ENCODE assay signal across 32 cellular contexts in genomic region chr13:45713106-45713690, GRCh38. TPM values are rescaled to one million over a fixed set of nuclear protein-coding genes. Genes with fewer than 3 reads are reported as not detected.
"Had no signal": no experiment of that assay in that cellular context is flagged by ENCODE, and none has a peak within 500 bp of the region (broad histone marks: within the 10 kb centered on the region; RNA-seq: fewer than 3 reads in every experiment).

No MANE protein-coding gene starts in this region.

- DNase-seq: activated CD4-positive, alpha-beta memory T cell treated with anti-CD3 and anti-CD28 coated beads for 36 hours; activated CD4-positive, alpha-beta T cell treated with anti-CD3 and anti-CD28 coated beads for 48 hours; activated CD8-positive, alpha-beta T cell treated with anti-CD3 and anti-CD28 coated beads, Interleukin-2, amount 10 ng/mL, durations not matched to agents 7 days and 5 days; activated effector memory CD4-positive, alpha-beta T cell treated with Interleukin-2 at 50 U/mL for 16 hours; activated gamma-delta T cell treated with Interleukin-2 at 50 U/mL for 16 hours; activated naive CD4-positive, alpha-beta T cell treated with anti-CD3 and anti-CD28 coated beads, Interleukin-2, amount 50 U/mL, for 16 hours; activated naive CD4-positive, alpha-beta T cell treated with Interleukin-2 at 50 U/mL for 16 hours; activated T-cell treated with anti-CD3 and anti-CD28 coated beads, Interleukin-2, amount 50 U/mL, for 4 hours; amniotic stem cell; anterior cingulate cortex; body of pancreas; caudate nucleus; cortex of kidney; dermis blood vessel endothelial cell; effector CD8-positive, alpha-beta T cell; esophagus squamous epithelium; foreskin melanocyte; heart right ventricle; T-helper 2 cell had no signal

- H3K27ac ChIP-seq: body of pancreas, epithelial cell of prostate, esophagus squamous epithelium, gastroesophageal sphincter, heart right ventricle had no signal

- H3K4me3 Mint-ChIP-seq: activated CD4-positive, alpha-beta memory T cell treated with anti-CD3 and anti-CD28 coated beads for 36 hours; activated CD8-positive, alpha-beta T cell treated with anti-CD3 and anti-CD28 coated beads, Interleukin-2, amount 10 ng/mL, durations not matched to agents 7 days and 5 days; activated naive CD8-positive, alpha-beta T cell; activated T-cell treated with anti-CD3 and anti-CD28 coated beads, Interleukin-2, amount 50 U/mL, for 4 hours; activated T-helper 17 cell treated with anti-CD3 and anti-CD28 coated beads, Interleukin-2, amount 50 U/mL, for 72 hours had no signal

- H3K27me3 Mint-ChIP-seq: activated naive CD8-positive, alpha-beta T cell; activated T-helper 17 cell treated with anti-CD3 and anti-CD28 coated beads, Interleukin-2, amount 50 U/mL, for 72 hours had no signal

- H3K36me3 Mint-ChIP-seq: activated CD4-positive, alpha-beta memory T cell treated with anti-CD3 and anti-CD28 coated beads for 36 hours; activated naive CD8-positive, alpha-beta T cell had no signal

- H3K4me1 ChIP-seq: esophagus squamous epithelium, gastroesophageal sphincter, heart right ventricle had no signal

- H3K27me3 ChIP-seq: body of pancreas, esophagus squamous epithelium, gastroesophageal sphincter had no signal

- H3K36me3 ChIP-seq: esophagus squamous epithelium, gastroesophageal sphincter, heart right ventricle had no signal

- H3K9me3 ChIP-seq: body of pancreas, gastroesophageal sphincter had no signal

- H3K4me3 ChIP-seq: body of pancreas, esophagus squamous epithelium, gastroesophageal sphincter, heart right ventricle had no signal

- H3K9me3 Mint-ChIP-seq: activated CD4-positive, alpha-beta memory T cell treated with anti-CD3 and anti-CD28 coated beads for 36 hours; activated T-cell treated with anti-CD3 and anti-CD28 coated beads, Interleukin-2, amount 50 U/mL, for 4 hours had no signal

- H3K4me1 Mint-ChIP-seq: activated T-helper 17 cell treated with anti-CD3 and anti-CD28 coated beads, Interleukin-2, amount 50 U/mL, for 72 hours had no signal

- ATAC-seq: activated CD8-positive, alpha-beta T cell treated with anti-CD3 and anti-CD28 coated beads, Interleukin-2, amount 10 ng/mL, durations not matched to agents 7 days and 5 days; activated T-cell treated with anti-CD3 and anti-CD28 coated beads, Interleukin-2, amount 50 U/mL, for 4 hours; activated T-helper 17 cell treated with anti-CD3 and anti-CD28 coated beads, Interleukin-2, amount 50 U/mL, for 72 hours; body of pancreas; gastroesophageal sphincter; heart right ventricle had no signal

- H3K27ac Mint-ChIP-seq: activated CD4-positive, alpha-beta memory T cell treated with anti-CD3 and anti-CD28 coated beads for 36 hours; activated CD8-positive, alpha-beta T cell treated with anti-CD3 and anti-CD28 coated beads, Interleukin-2, amount 10 ng/mL, durations not matched to agents 7 days and 5 days; activated naive CD8-positive, alpha-beta T cell; activated T-helper 17 cell treated with anti-CD3 and anti-CD28 coated beads, Interleukin-2, amount 50 U/mL, for 72 hours had no signal

RNA-seq across cellular contexts. Expression of gene CBY2, which starts 11.1 kb away (rescaled TPM):
- total RNA-seq: activated CD4-positive, alpha-beta memory T cell treated with anti-CD3 and anti-CD28 coated beads for 36 hours; activated CD8-positive, alpha-beta memory T cell treated with anti-CD3 and anti-CD28 coated beads for 36 hours; activated CD8-positive, alpha-beta T cell treated with anti-CD3 and anti-CD28 coated beads, Interleukin-2, amount 10 ng/mL, durations not matched to agents 7 days and 5 days; activated T-cell treated with anti-CD3 and anti-CD28 coated beads, Interleukin-2, amount 50 U/mL, for 4 hours; activated T-helper 17 cell treated with anti-CD3 and anti-CD28 coated beads, Interleukin-2, amount 50 U/mL, for 72 hours; body of pancreas; chondrocyte; dermis blood vessel endothelial cell; endothelial cell of umbilical vein; esophagus squamous epithelium; fibroblast of lung; fibroblast of villous mesenchyme; gastroesophageal sphincter; glomerular endothelial cell; heart right ventricle; T-helper 1 cell treated with Interleukin-12 subunit alpha and Interleukin-12 subunit beta and Interleukin-4 antibody, amounts not matched to agents 30 ng/mL and 1 ng/mL, for 36 hours had no signal
- polyA plus RNA-seq: adipose tissue, endothelial cell of umbilical vein, esophagus, fibroblast of lung, heart right ventricle had no signal
